8 cellular contexts compared by ENCODE assay signal in genomic region chr3:100073555-100074307, GRCh38. TPM values are rescaled to one million over a fixed set of nuclear protein-coding genes. Genes with fewer than 3 reads are reported as not detected.
DNase-seq lines count a peak whose midpoint lies in the region; TF ChIP-seq lines count a peak whose summit lies in the region.

No MANE protein-coding gene starts in this region.

- H3K9me3 Mint-ChIP-seq in HFFc6, result no peaks in the 10 kb centered on the region
- no peaks in the 10 kb centered on the region for H3K9me3 Mint-ChIP-seq in glutamatergic neuron (ENCODE audit: unreplicated experiment)

- peaks cover 17% of the 10 kb centered on the region for H3K4me1 ChIP-seq in rectal smooth muscle tissue (ENCODE audit: control insufficient read depth, insufficient read depth, low read length)

- no peaks in the 10 kb centered on the region for H3K9me3 ChIP-seq in WERI-Rb-1 (ENCODE audit: severe bottlenecking)

- H3K27me3 Mint-ChIP-seq in HFFc6 (ENCODE audit: insufficient read depth), result no peaks in the 10 kb centered on the region; the same call in 1 of the 2 replicates
- peaks cover 2% of the 10 kb centered on the region for H3K27me3 Mint-ChIP-seq in glutamatergic neuron (ENCODE audit: unreplicated experiment)

- H3K27ac ChIP-seq in WERI-Rb-1, result peak overlapping the region; percentile 75
- peak overlapping the region; percentile 87 for H3K27ac ChIP-seq in rectal smooth muscle tissue (ENCODE audit: low read depth, low read length)

- H3K27ac Mint-ChIP-seq in HFFc6 (peak overlapping the region; percentile 98), glutamatergic neuron (ENCODE audit: unreplicated experiment) (peak overlapping the region; percentile 88)

- peaks cover 10% of the 10 kb centered on the region for H3K36me3 Mint-ChIP-seq in HFFc6 (ENCODE audit: low read depth)
- H3K36me3 Mint-ChIP-seq in glutamatergic neuron (ENCODE audit: unreplicated experiment), result no peaks in the 10 kb centered on the region

- H3K4me1 Mint-ChIP-seq in HFFc6 (ENCODE audit: low read depth) (peaks cover 82% of the 10 kb centered on the region), glutamatergic neuron (ENCODE audit: low read depth, unreplicated experiment) (peaks cover 14% of the 10 kb centered on the region)

- no peaks in the 10 kb centered on the region for H3K36me3 ChIP-seq in WERI-Rb-1
- no peaks in the 10 kb centered on the region for H3K36me3 ChIP-seq in rectal smooth muscle tissue (ENCODE audit: control insufficient read depth, insufficient read depth, low read length)

- peak overlapping the region; percentile 80 for H3K4me3 Mint-ChIP-seq in HFFc6
- peak overlapping the region; percentile 50 for H3K4me3 Mint-ChIP-seq in glutamatergic neuron (ENCODE audit: unreplicated experiment)

- H3K9ac ChIP-seq in rectal smooth muscle tissue (ENCODE audit: low read length), result no peak overlapping the region

- H3K4me3 ChIP-seq in WERI-Rb-1 (ENCODE audit: low read depth, low read length) (peak overlapping the region; percentile 9), rectal smooth muscle tissue (ENCODE audit: low read length) (peak overlapping the region; percentile 24)

- H3K27me3 ChIP-seq in WERI-Rb-1 (ENCODE audit: insufficient read depth, low read depth, severe bottlenecking) (no peaks in the 10 kb centered on the region), rectal smooth muscle tissue (ENCODE audit: control insufficient read depth, insufficient read depth, low read length) (no peaks in the 10 kb centered on the region)

- DNase-seq in CD1c-positive myeloid dendritic cell (ENCODE audit: extremely low spot score), result peak; percentile 81
- peak; percentile 85 for DNase-seq in HFFc6
- DNase-seq in WERI-Rb-1, result peak; percentile 48
- DNase-seq in glutamatergic neuron, result peak; percentile 59
- no peak for DNase-seq in foreskin melanocyte
- DNase-seq in activated effector memory CD4-positive, alpha-beta T cell treated with anti-CD3 and anti-CD28 coated beads, Interleukin-2, amount 50 U/mL, for 16 hours, result no peak
- DNase-seq in NCI-H1436 treated with DMSO at 0.1 percent for 48 hours (lab: John Stamatoyannopoulos, UW), result no peak

- TF ChIP-seq CTCF in HFFc6 (IDR thresholded peaks at IDR 0.05), result no peak
- no peak for TF ChIP-seq CTCF in WERI-Rb-1 (IDR thresholded peaks at IDR 0.05; ENCODE audit: low read depth, low read length)
- no peak for TF ChIP-seq CTCF in glutamatergic neuron (IDR thresholded peaks at IDR 0.05; ENCODE audit: partially characterized antibody, unreplicated experiment)

RNA-seq across cellular contexts. Expression of gene FILIP1L, which starts 40.6 kb away (rescaled TPM):
- 10 to 100 TPM; 37.8 to 54.7 (median 48.2) TPM for total RNA-seq in HFFc6 (2021; fragmentation: NEBNext Ultra II Directional; extraction: Animal tissue kit (Norgen Biotek cat#: 25700))
- total RNA-seq in glutamatergic neuron (ENCODE audit: unreplicated experiment), result 4.3 TPM

Comparison
In these comparisons a context has a peak if more than half of its experiments do, and no peak if none do; other contexts are left out.
1. DNase-seq: peak in CD1c-positive myeloid dendritic cell (single experiment), HFFc6 (single experiment), WERI-Rb-1 (single experiment) and glutamatergic neuron (single experiment); none in foreskin melanocyte (single experiment), activated effector memory CD4-positive, alpha-beta T cell treated with anti-CD3 and anti-CD28 coated beads, Interleukin-2, amount 50 U/mL, for 16 hours (single experiment) and NCI-H1436 treated with DMSO at 0.1 percent for 48 hours (single experiment).